8 cellular contexts compared by ENCODE assay signal in the genomic region with DNA sequence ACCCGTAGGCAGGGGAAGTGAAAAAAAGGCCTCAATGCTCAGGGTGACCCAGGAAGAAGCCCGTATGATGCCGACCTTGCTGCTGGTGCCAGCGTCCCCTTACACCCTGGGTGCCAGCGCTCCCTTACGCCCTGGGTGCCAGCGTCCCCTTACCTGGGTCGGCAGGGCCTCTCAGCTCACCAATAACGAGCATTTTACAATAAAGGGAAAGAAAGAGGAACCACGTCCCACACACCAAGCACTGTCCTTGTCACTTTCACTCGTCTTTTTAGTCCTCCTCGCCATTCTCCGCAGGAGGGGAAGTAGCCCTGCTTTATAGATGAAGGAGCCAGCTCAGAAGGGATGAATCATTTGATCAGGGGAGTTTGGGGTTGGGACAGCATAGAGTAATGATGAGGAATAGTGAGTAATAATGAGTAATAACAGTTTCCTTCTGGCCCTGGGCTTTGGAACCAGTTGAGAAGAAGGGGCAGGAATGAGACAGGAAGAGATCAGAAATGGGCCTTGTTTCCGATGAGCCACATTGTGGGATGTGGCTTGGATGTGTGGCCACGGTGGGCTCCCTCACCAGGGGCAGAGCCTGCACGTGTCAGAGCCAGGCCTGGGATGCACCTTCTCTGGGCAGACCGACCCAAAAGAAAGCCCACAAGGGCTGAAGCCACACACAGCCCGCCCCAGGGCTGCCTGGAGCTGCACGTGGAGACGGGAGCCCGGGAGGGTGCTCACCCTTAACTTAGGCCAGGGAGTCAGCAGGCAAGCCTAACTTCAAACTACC.
DNase-seq lines count a peak whose midpoint lies in the region; ATAC-seq, FAIRE-seq and TF ChIP-seq lines count a peak whose summit lies in the region.

No MANE protein-coding gene starts in this region.

- peak; percentile 54 for ATAC-seq in GM21529 (IDR thresholded peaks at IDR 0.05; ENCODE audit: unreplicated experiment)

- peak; percentile 97 for DNase-seq in RCC 7860 (ENCODE audit: low spot score)
- DNase-seq in coronary artery (ENCODE audit: low spot score), result peak; percentile 73
- DNase-seq in stimulated activated CD4-positive, alpha-beta T cell treated with anti-CD3 and anti-CD28 coated beads, Interleukin-15, amount 100 ng/mL, for 24 hours, result peak; percentile 73
- DNase-seq in DMS153 (lab: John Stamatoyannopoulos, UW), result no peak
- DNase-seq in NK-92 treated with Interleukin-12 subunit alpha and Interleukin-12 subunit beta, amount 100 ng/mL, for 24 hours (lab: John Stamatoyannopoulos, UW), result no peak
- no peak for DNase-seq in D341Med (ENCODE audit: low spot score)
- DNase-seq in OCI-M2 (lab: John Stamatoyannopoulos, UW; ENCODE audit: unreplicated experiment), result no peak

- H3K4me3 ChIP-seq in coronary artery, result no peak overlapping the region

- no peak for TF ChIP-seq CTCF in coronary artery (IDR thresholded peaks at IDR 0.05)

- peak; percentile 98 for FAIRE-seq in RCC 7860 (lab: Jason Lieb, UNC)

- peak overlapping the region; percentile 39 to 69 for H3K27ac ChIP-seq in coronary artery

Comparison
In these comparisons a context has a peak if more than half of its experiments do, and no peak if none do; other contexts are left out.
1. DNase-seq: peak in RCC 7860 (single experiment), coronary artery (single experiment) and stimulated activated CD4-positive, alpha-beta T cell treated with anti-CD3 and anti-CD28 coated beads, Interleukin-15, amount 100 ng/mL, for 24 hours (single experiment); none in DMS153 (single experiment), NK-92 treated with Interleukin-12 subunit alpha and Interleukin-12 subunit beta, amount 100 ng/mL, for 24 hours (single experiment), D341Med (single experiment) and OCI-M2 (single experiment).